In genomic region chr7:117673839-117674238, GRCh38 we compare ENCODE assay signal across 8 cellular contexts.
DNase-seq lines count a peak whose midpoint lies in the region; ATAC-seq and TF ChIP-seq lines count a peak whose summit lies in the region.

No MANE protein-coding gene starts in this region.

- no peak for TF ChIP-seq EP300 in SK-N-SH (IDR thresholded peaks at IDR 0.05; ENCODE audit: borderline replicate concordance in 1 of 2, low read depth in 1 of 2, low read length in 1 of 2)

- H3K4me3 ChIP-seq in SK-N-SH (ENCODE audit: low read depth in 2 of 2, low read length in 1 of 2), result no peak overlapping the region
- peak overlapping the region; percentile 17 for H3K4me3 ChIP-seq in iPS-18a (ENCODE audit: low read length)

- H3K4me2 ChIP-seq in SK-N-SH, result no peak overlapping the region

- H3K4me1 ChIP-seq in SK-N-SH (ENCODE audit: control insufficient read depth in 1 of 2, insufficient read depth in 2 of 2, low read depth in 1 of 2, low read length in 1 of 2) (no peaks in the 10 kb centered on the region), iPS-18a (ENCODE audit: control insufficient read depth, low read depth, low read length) (peaks cover 59% of the 10 kb centered on the region)

- H3K27ac ChIP-seq in SK-N-SH (ENCODE audit: low read depth in 2 of 2, low read length in 1 of 2) (no peak overlapping the region), iPS-18a (ENCODE audit: low read length) (peak overlapping the region; percentile 18)

- H3K36me3 ChIP-seq in SK-N-SH (replicated peaks in 1 of 2; ENCODE audit: control insufficient read depth in 1 of 2, insufficient read depth in 2 of 2, low read length in 1 of 2), result no peaks in the 10 kb centered on the region
- no peaks in the 10 kb centered on the region for H3K36me3 ChIP-seq in iPS-18a (ENCODE audit: control insufficient read depth, low read depth, low read length)

- POLR2A ChIA-PET in SK-N-SH (lab: Yijun Ruan, JAX), result no interaction called here

- no peaks in the 10 kb centered on the region for H3K9me2 ChIP-seq in SK-N-SH

- H3F3A ChIP-seq in SK-N-SH (replicated peaks; ENCODE audit: insufficient read depth), result no peaks in the 10 kb centered on the region

- no peaks in the 10 kb centered on the region for H4K20me1 ChIP-seq in SK-N-SH (ENCODE audit: insufficient read depth)

- DNase-seq in GDM1 (lab: John Stamatoyannopoulos, UW) (peak; percentile 8), SK-N-SH (peak; percentile 5), T-helper 9 cell (no peak)

- no peaks in the 10 kb centered on the region for H3K79me2 ChIP-seq in SK-N-SH (ENCODE audit: insufficient read depth)

- peak; percentile 70 for ATAC-seq in HG03432 (IDR thresholded peaks at IDR 0.05; ENCODE audit: unreplicated experiment)
- ATAC-seq in GM21515 (IDR thresholded peaks at IDR 0.05; ENCODE audit: unreplicated experiment), result no peak
- no peak for ATAC-seq in HG02623 (IDR thresholded peaks at IDR 0.05; ENCODE audit: unreplicated experiment)
- no peak for ATAC-seq in GM19455 (IDR thresholded peaks at IDR 0.05; ENCODE audit: unreplicated experiment)

- CTCF ChIA-PET in SK-N-SH (lab: Yijun Ruan, JAX), result no interaction called here

- H3K27me3 ChIP-seq in SK-N-SH (ENCODE audit: insufficient read depth) (peaks cover 42% of the 10 kb centered on the region; the same call in 1 of the 2 replicates), iPS-18a (ENCODE audit: control insufficient read depth, insufficient read depth, low read length) (no peaks in the 10 kb centered on the region)

- H3K9ac ChIP-seq in SK-N-SH, result no peak overlapping the region
- no peak overlapping the region for H3K9ac ChIP-seq in iPS-18a (ENCODE audit: low read length)

- no peak overlapping the region for H2AFZ ChIP-seq in SK-N-SH (ENCODE audit: low read depth)

- TF ChIP-seq CTCF in SK-N-SH (IDR thresholded peaks at IDR 0.05), result peak; percentile 59

- no peaks in the 10 kb centered on the region for H3K9me3 ChIP-seq in SK-N-SH
- no peaks in the 10 kb centered on the region for H3K9me3 ChIP-seq in iPS-18a (ENCODE audit: control insufficient read depth, low read depth, low read length)

- TF ChIP-seq RAD21 in SK-N-SH (IDR thresholded peaks at IDR 0.05; ENCODE audit: low read length), result peak; percentile 23; the same call in 1 of the 2 replicates

TF ChIP-seq in SK-N-SH, 30 proteins besides CTCF, POLR2A, EP300 and RAD21:
- no peak for TF ChIP-seq EZH2phosphoT487 (IDR thresholded peaks at IDR 0.05; ENCODE audit: borderline replicate concordance, low read depth)
- TF ChIP-seq SMC3 (IDR thresholded peaks at IDR 0.05; ENCODE audit: low read depth, low read length), result peak; percentile 26
- TF ChIP-seq ZBTB33 (IDR thresholded peaks at IDR 0.05; ENCODE audit: borderline replicate concordance, low read depth), result no peak
